ENCODE assay signal across 16 cellular contexts in genomic region chr12:130831876-130832405, GRCh38.
"Had no signal": no experiment of that assay in that cellular context is flagged by ENCODE, and none has a peak within 500 bp of the region (broad histone marks: within the 10 kb centered on the region; RNA-seq: fewer than 3 reads in every experiment).

No MANE protein-coding gene starts in this region.

- DNase-seq: activated CD4-positive, alpha-beta T cell treated with anti-CD3 and anti-CD28 coated beads, Interleukin-2, amount 50 U/mL, for 48 hours; activated effector memory CD4-positive, alpha-beta T cell treated with anti-CD3 and anti-CD28 coated beads, Interleukin-2, amount 50 U/mL, for 16 hours; activated T-cell treated with anti-CD3 and anti-CD28 coated beads, Interleukin-2, amount 50 U/mL, for 24 hours; amniotic stem cell; hippocampal formation; kidney; natural killer cell; stimulated activated CD4-positive, alpha-beta T cell treated with anti-CD3 and anti-CD28 coated beads, Interleukin-4, amount 100 ng/mL, for 24 hours; stimulated activated naive CD8-positive, alpha-beta T cell treated with anti-CD3 and anti-CD28 coated beads, Interleukin-15, Interleukin-2, amounts not matched to agents 100 U/mL and 50 U/mL, for 24 hours; T1000; transverse colon had no signal

- H3K4me3 ChIP-seq: esophagus muscularis mucosa, left ventricle myocardium inferior, skin epidermis, transverse colon had no signal

- H3K27ac ChIP-seq: esophagus muscularis mucosa, left ventricle myocardium inferior, neutrophil, skin epidermis, transverse colon, VCaP had no signal

- H3K27me3 ChIP-seq: esophagus muscularis mucosa, transverse colon had no signal

- H3K36me3 ChIP-seq: left ventricle myocardium inferior, neutrophil, transverse colon had no signal

- H3K9me3 ChIP-seq: esophagus muscularis mucosa, left ventricle myocardium inferior, neutrophil, transverse colon had no signal
